13 cellular contexts compared by ENCODE assay signal in the genomic region with DNA sequence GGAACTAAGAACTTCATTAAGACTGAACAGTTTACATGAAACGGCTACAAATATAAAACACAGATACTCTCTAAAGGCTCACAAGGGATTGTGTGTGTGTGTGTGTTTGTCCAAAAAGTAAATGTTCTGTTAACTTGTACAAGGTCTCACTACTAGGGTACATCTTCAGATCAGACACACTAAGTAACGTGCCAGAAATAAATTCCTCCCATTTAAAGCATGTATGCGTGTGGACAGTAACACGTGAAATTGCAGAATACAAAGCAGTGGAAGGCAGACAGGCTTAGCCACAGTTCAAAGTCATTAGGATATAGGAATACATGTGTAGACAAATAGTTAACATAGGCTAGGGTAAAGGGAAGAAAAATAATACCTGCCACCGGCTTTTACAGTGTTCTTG. TPM values are rescaled to one million over a fixed set of nuclear protein-coding genes. Genes with fewer than 3 reads are reported as not detected.
DNase-seq lines count a peak whose midpoint lies in the region; ATAC-seq and TF ChIP-seq lines count a peak whose summit lies in the region.
"Had no signal": no experiment of that assay in that cellular context is flagged by ENCODE, and none has a peak within 500 bp of the region (broad histone marks: within the 10 kb centered on the region; RNA-seq: fewer than 3 reads in every experiment).

No MANE protein-coding gene starts in this region.

- peaks cover 26 to 36% (median 31%) of the 10 kb centered on the region in 10 experiments for H3K4me1 ChIP-seq in BLaER1 treated with 17β-estradiol and CSF1 and Interleukin-3, amounts not matched to agents 10 nM and 100 nM
- peaks cover 12% of the 10 kb centered on the region for H3K4me1 ChIP-seq in rectal smooth muscle tissue (ENCODE audit: control insufficient read depth, insufficient read depth, low read length)

- no peak for DNase-seq in glutamatergic neuron
- DNase-seq in activated CD8-positive, alpha-beta memory T cell treated with anti-CD3 and anti-CD28 coated beads, Interleukin-2, amount 10 ng/mL, durations not matched to agents 7 days and 5 days, result no peak
- no peak for DNase-seq in medulla oblongata (ENCODE audit: extremely low spot score)
- no peak for DNase-seq in kidney glomerular epithelial cell (lab: John Stamatoyannopoulos, UW)
- DNase-seq: CD8-positive, alpha-beta T cell; midbrain; stimulated activated CD4-positive, alpha-beta T cell treated with anti-CD3 and anti-CD28 coated beads, Interleukin-15, amount 100 ng/mL, for 24 hours had no signal

- no peak overlapping the region for H3K27ac ChIP-seq in BLaER1 treated with 17β-estradiol and CSF1 and Interleukin-3, amounts not matched to agents 10 nM and 100 nM
- peak overlapping the region; percentile 90 for H3K27ac ChIP-seq in rectal smooth muscle tissue (ENCODE audit: low read depth, low read length)

- CTCF ChIA-PET in activated CD8-positive, alpha-beta memory T cell treated with anti-CD3 and anti-CD28 coated beads, Interleukin-2, amount 10 ng/mL, durations not matched to agents 7 days and 5 days (lab: Charles Lee), result interaction anchor here (0.6 kb wide), 1 partner anchor 46 kb away, joined by 3 read pairs; no protein-coding TSS in a partner anchor

- no peak for TF ChIP-seq CTCF in WI38 (IDR thresholded peaks at IDR 0.05; ENCODE audit: low read depth, low read length)
- no peak for TF ChIP-seq CTCF in glutamatergic neuron (IDR thresholded peaks at IDR 0.05; ENCODE audit: partially characterized antibody, unreplicated experiment)

- peaks cover 33 to 45% (median 42%) of the 10 kb centered on the region in 11 experiments for H3K27me3 ChIP-seq in BLaER1 treated with 17β-estradiol and CSF1 and Interleukin-3, amounts not matched to agents 10 nM and 100 nM
- H3K27me3 ChIP-seq in rectal smooth muscle tissue (ENCODE audit: control insufficient read depth, insufficient read depth, low read length), result no peaks in the 10 kb centered on the region
- H3K27me3 ChIP-seq: adrenal gland had no signal

- H3K4me2 ChIP-seq in BLaER1 treated with 17β-estradiol and CSF1 and Interleukin-3, amounts not matched to agents 10 nM and 100 nM, result peak overlapping the region; percentile 84 to 99 (median 95); a peak in 19 of 22 replicates

- H3K9ac ChIP-seq in BLaER1 treated with 17β-estradiol and CSF1 and Interleukin-3, amounts not matched to agents 10 nM and 100 nM, result peak overlapping the region in 3 of 11 experiments; percentile 85 to 89 (median 86); a peak in 2 of 22 replicates
- no peak overlapping the region for H3K9ac ChIP-seq in rectal smooth muscle tissue (ENCODE audit: low read length)

- peaks cover 0 to 33% (median 13%) of the 10 kb centered on the region in 11 experiments; a peak in 8 of 22 replicates for H4K20me1 ChIP-seq in BLaER1 treated with 17β-estradiol and CSF1 and Interleukin-3, amounts not matched to agents 10 nM and 100 nM

- H3K27me3 Mint-ChIP-seq in glutamatergic neuron (ENCODE audit: unreplicated experiment), result peaks cover 5% of the 10 kb centered on the region
- H3K27me3 Mint-ChIP-seq in activated CD8-positive, alpha-beta memory T cell treated with anti-CD3 and anti-CD28 coated beads, Interleukin-2, amount 10 ng/mL, durations not matched to agents 7 days and 5 days, result peaks cover 38% of the 10 kb centered on the region

- no peak for ATAC-seq in activated CD8-positive, alpha-beta memory T cell treated with anti-CD3 and anti-CD28 coated beads, Interleukin-2, amount 10 ng/mL, durations not matched to agents 7 days and 5 days
- ATAC-seq in GM21723 (IDR thresholded peaks at IDR 0.05; ENCODE audit: unreplicated experiment), result no peak
- ATAC-seq: CD8-positive, alpha-beta T cell had no signal

- H3K4me3 ChIP-seq in BLaER1 treated with 17β-estradiol and CSF1 and Interleukin-3, amounts not matched to agents 10 nM and 100 nM, result peak overlapping the region in 4 of 10 experiments; percentile 73 to 81 (median 77); a peak in 5 of 20 replicates
- H3K4me3 ChIP-seq in WI38 (ENCODE audit: low read depth, low read length) (peak overlapping the region; percentile 83), rectal smooth muscle tissue (ENCODE audit: low read length) (peak overlapping the region; percentile 70)

- H3K9me3 ChIP-seq in BLaER1 treated with 17β-estradiol and CSF1 and Interleukin-3, amounts not matched to agents 10 nM and 100 nM (replicated peaks in 1 of 11), result no peaks in the 10 kb centered on the region
- H3K9me3 ChIP-seq: adrenal gland had no signal

- no peaks in the 10 kb centered on the region for H3K36me3 Mint-ChIP-seq in glutamatergic neuron (ENCODE audit: unreplicated experiment)
- H3K36me3 Mint-ChIP-seq in activated CD8-positive, alpha-beta memory T cell treated with anti-CD3 and anti-CD28 coated beads, Interleukin-2, amount 10 ng/mL, durations not matched to agents 7 days and 5 days, result peaks cover 5% of the 10 kb centered on the region
- H3K36me3 Mint-ChIP-seq: CD8-positive, alpha-beta T cell had no signal

- H3K4me1 Mint-ChIP-seq in glutamatergic neuron (ENCODE audit: low read depth, unreplicated experiment), result peaks cover 5% of the 10 kb centered on the region
- H3K4me1 Mint-ChIP-seq in activated CD8-positive, alpha-beta memory T cell treated with anti-CD3 and anti-CD28 coated beads, Interleukin-2, amount 10 ng/mL, durations not matched to agents 7 days and 5 days, result peaks cover 5% of the 10 kb centered on the region

- H3K9me3 Mint-ChIP-seq in glutamatergic neuron (ENCODE audit: unreplicated experiment), result peaks cover 3% of the 10 kb centered on the region
- no peaks in the 10 kb centered on the region for H3K9me3 Mint-ChIP-seq in activated CD8-positive, alpha-beta memory T cell treated with anti-CD3 and anti-CD28 coated beads, Interleukin-2, amount 10 ng/mL, durations not matched to agents 7 days and 5 days (ENCODE audit: low read depth)
- H3K9me3 Mint-ChIP-seq: CD8-positive, alpha-beta T cell had no signal

- no peak overlapping the region for H3K27ac Mint-ChIP-seq in glutamatergic neuron (ENCODE audit: unreplicated experiment)
- no peak overlapping the region for H3K27ac Mint-ChIP-seq in activated CD8-positive, alpha-beta memory T cell treated with anti-CD3 and anti-CD28 coated beads, Interleukin-2, amount 10 ng/mL, durations not matched to agents 7 days and 5 days
- H3K27ac Mint-ChIP-seq: CD8-positive, alpha-beta T cell had no signal

- peak overlapping the region; percentile 1 for H3K4me3 Mint-ChIP-seq in glutamatergic neuron (ENCODE audit: unreplicated experiment)
- H3K4me3 Mint-ChIP-seq in activated CD8-positive, alpha-beta memory T cell treated with anti-CD3 and anti-CD28 coated beads, Interleukin-2, amount 10 ng/mL, durations not matched to agents 7 days and 5 days, result no peak overlapping the region
- H3K4me3 Mint-ChIP-seq: CD8-positive, alpha-beta T cell had no signal

- H3K36me3 ChIP-seq in BLaER1 treated with 17β-estradiol and CSF1 and Interleukin-3, amounts not matched to agents 10 nM and 100 nM, result no peaks in the 10 kb centered on the region
- H3K36me3 ChIP-seq in rectal smooth muscle tissue (ENCODE audit: control insufficient read depth, insufficient read depth, low read length), result no peaks in the 10 kb centered on the region
- H3K36me3 ChIP-seq: adrenal gland had no signal

RNA-seq across cellular contexts. Expression of a gene that starts 1.8 kb away (rescaled TPM):
- 15.2 TPM for total RNA-seq in glutamatergic neuron (ENCODE audit: unreplicated experiment)
- total RNA-seq in activated CD8-positive, alpha-beta memory T cell treated with anti-CD3 and anti-CD28 coated beads, Interleukin-2, amount 10 ng/mL, durations not matched to agents 7 days and 5 days, result not detected
- total RNA-seq: T-helper 2 cell treated with Interferon-gamma antibody and Interleukin-4, amounts not matched to agents 100 ng/mL and 5 ng/mL, for 36 hours had no signal

Comparison
In these comparisons a context has a peak if more than half of its experiments do, and no peak if none do; other contexts are left out.
1. RNA of a gene that starts 1.8 kb away (total RNA-seq): 15.2 TPM in glutamatergic neuron (single experiment); not detected in activated CD8-positive, alpha-beta memory T cell treated with anti-CD3 and anti-CD28 coated beads, Interleukin-2, amount 10 ng/mL, durations not matched to agents 7 days and 5 days; every median in the first group is over 10 times any median in the second.